In genomic region chr20:52082612-52083011, GRCh38 we compare ENCODE assay signal across 22 cellular contexts.
DNase-seq lines count a peak whose midpoint lies in the region; ATAC-seq and TF ChIP-seq lines count a peak whose summit lies in the region.
"Had no signal": no experiment of that assay in that cellular context is flagged by ENCODE, and none has a peak within 500 bp of the region (broad histone marks: within the 10 kb centered on the region; RNA-seq: fewer than 3 reads in every experiment).

No MANE protein-coding gene starts in this region.

- no peak overlapping the region for H3K4me2 ChIP-seq in GM23248 (ENCODE audit: unreplicated experiment)
- H3K4me2 ChIP-seq in mammary epithelial cell (ENCODE audit: insufficient read depth, low read depth, low read length), result no peak overlapping the region
- H3K4me2 ChIP-seq: KMS-11, SK-N-SH had no signal

- no peaks in the 10 kb centered on the region for H3K9me2 ChIP-seq in GM23248 (ENCODE audit: insufficient read depth)
- H3K9me2 ChIP-seq: SK-N-SH had no signal

- peak; percentile 21 for DNase-seq in A673 (ENCODE audit: low spot score)
- peak; percentile 20 for DNase-seq in GM23248
- peak; percentile 14 for DNase-seq in mammary epithelial cell
- peak; percentile 20 for DNase-seq in iris pigment epithelial cell (ENCODE audit: low read depth)
- DNase-seq in dermis blood vessel endothelial cell, result no peak
- no peak for DNase-seq in GM19238 (ENCODE audit: insufficient read length, low spot score)
- DNase-seq: AML-193, Calu3, DMS53, GOT3, MM.1S, NCI-H1092 treated with DMSO at 0.1 percent for 48 hours, NCI-H1694, NCI-H510A treated with DMSO at 0.1 percent for 48 hours, NCI-H82, SK-N-SH had no signal

- H3K9ac ChIP-seq in GM23248, result no peak overlapping the region
- H3K9ac ChIP-seq in mammary epithelial cell (ENCODE audit: insufficient read depth, low read length), result no peak overlapping the region
- H3K9ac ChIP-seq: KMS-11, SK-N-SH had no signal

- H3K4me1 ChIP-seq in A673 (ENCODE audit: insufficient read depth, low read length, poor library complexity, severe bottlenecking) (peaks cover 20% of the 10 kb centered on the region), GM23248 (ENCODE audit: insufficient read depth) (no peaks in the 10 kb centered on the region), mammary epithelial cell (ENCODE audit: insufficient read depth, low read length) (no peaks in the 10 kb centered on the region)

- H3K27me3 ChIP-seq in A673 (replicated peaks; ENCODE audit: insufficient read depth, low read depth, low read length, poor library complexity), result no peaks in the 10 kb centered on the region
- H3K27me3 ChIP-seq in GM23248 (replicated peaks; ENCODE audit: insufficient read depth), result no peaks in the 10 kb centered on the region
- no peaks in the 10 kb centered on the region for H3K27me3 ChIP-seq in mammary epithelial cell (ENCODE audit: insufficient read depth, low read length)

- dilution Hi-C loops in mammary epithelial cell (cut with HindIII; ENCODE audit: low sequenced_read_pairs), result no loop called here

- CTCF ChIA-PET in A673 (lab: Charles Lee) (interaction anchor here (0.5 to 1.3 kb wide), 4 partner anchors 282 to 697 kb away, joined by 3 to 5 read pairs (median 3); no protein-coding TSS in a partner anchor), mammary epithelial cell (lab: Charles Lee; ENCODE audit: low non-redundant PET) (interaction anchor here (0.6 kb wide), 1 partner anchor 697 kb away, joined by 4 read pairs; no protein-coding TSS in a partner anchor)

- TF ChIP-seq CTCF in A673 (conservative IDR thresholded peaks at IDR 0.05; ENCODE audit: low read depth, low read length) (no peak), mammary epithelial cell (conservative IDR thresholded peaks at IDR 0.05 in 1 of 2, IDR thresholded peaks at IDR 0.05 in 1 of 2; ENCODE audit: extremely low read depth in 1 of 2, insufficient read depth in 1 of 2, low read depth in 1 of 2, low read length in 2 of 2) (no peak)

- POLR2A ChIA-PET in A673 (lab: Charles Lee; ENCODE audit: low non-redundant PET), result no interaction called here

- H3K36me3 ChIP-seq in A673 (ENCODE audit: insufficient read depth, low read length, poor library complexity, severe bottlenecking) (peaks cover 26% of the 10 kb centered on the region), GM23248 (ENCODE audit: low read depth) (peaks cover 9% of the 10 kb centered on the region; the same call in 1 of the 2 replicates), mammary epithelial cell (ENCODE audit: insufficient read depth, low read length) (no peaks in the 10 kb centered on the region)

- in situ Hi-C loops in GM23248 (cut with MboI), result loop anchor here (10.0 to 25.0 kb wide), 4 partner anchors 308 to 1095 kb away; no protein-coding TSS in a partner anchor
- in situ Hi-C loops in mammary epithelial cell (cut with MboI; ENCODE audit: low sequenced_read_pairs in 2 of 2), result loop anchor here (5.0 to 25.0 kb wide), 4 partner anchors 448 to 720 kb away; no protein-coding TSS in a partner anchor

- H2AFZ ChIP-seq in GM23248, result no peak overlapping the region
- no peak overlapping the region for H2AFZ ChIP-seq in mammary epithelial cell (ENCODE audit: low read depth, low read length)

- no peak overlapping the region for H3K4me3 ChIP-seq in A673 (ENCODE audit: low read depth, low read length, poor library complexity, severe bottlenecking)
- no peak overlapping the region for H3K4me3 ChIP-seq in GM23248
- no peak overlapping the region for H3K4me3 ChIP-seq in mammary epithelial cell (replicated peaks in 1 of 3; ENCODE audit: insufficient read depth in 1 of 3, low read depth in 2 of 3, low read length in 3 of 3)

- ATAC-seq in HG03196 (IDR thresholded peaks at IDR 0.05; ENCODE audit: unreplicated experiment) (no peak), GM21576 (IDR thresholded peaks at IDR 0.05; ENCODE audit: unreplicated experiment) (no peak)
- ATAC-seq: HepG2, Panc1, Right ventricle myocardium inferior had no signal

- H3K27ac ChIP-seq in A673 (ENCODE audit: low read depth, low read length, poor library complexity, severe bottlenecking) (no peak overlapping the region), GM23248 (no peak overlapping the region), mammary epithelial cell (ENCODE audit: insufficient read depth, low read depth, low read length) (no peak overlapping the region)
- H3K27ac ChIP-seq: KMS-11 had no signal

- intact Hi-C loops in A673 (cut with micrococcal nuclease; ENCODE audit: unreplicated experiment), result loop anchor here (2.0 to 5.0 kb wide), 4 partner anchors 282 to 710 kb away; no protein-coding TSS in a partner anchor
- intact Hi-C loops in mammary epithelial cell (cut with micrococcal nuclease), result loop anchor here (1.0 to 5.0 kb wide), 7 partner anchors 115 to 1095 kb away; no protein-coding TSS in a partner anchor

- no peaks in the 10 kb centered on the region for H3F3A ChIP-seq in GM23248 (ENCODE audit: insufficient read depth)

- no TSS peak for BruUV-seq in A673 (replicated peaks; lab: Mats Ljungman, UMichigan)
- no TSS peak for BruUV-seq in mammary epithelial cell (replicated peaks; lab: Mats Ljungman, UMichigan)

- H4K20me1 ChIP-seq in GM23248 (ENCODE audit: insufficient read depth), result no peaks in the 10 kb centered on the region
- no peaks in the 10 kb centered on the region for H4K20me1 ChIP-seq in mammary epithelial cell (ENCODE audit: insufficient read depth, low read length)

- H3K9me3 ChIP-seq in A673 (ENCODE audit: low read depth, low read length, poor library complexity, severe bottlenecking) (peaks cover 11% of the 10 kb centered on the region), GM23248 (ENCODE audit: low read depth) (no peaks in the 10 kb centered on the region), mammary epithelial cell (replicated peaks; ENCODE audit: insufficient read depth, low read length) (peaks cover 7% of the 10 kb centered on the region)

- H3K79me2 ChIP-seq in GM23248 (ENCODE audit: insufficient read depth) (no peaks in the 10 kb centered on the region), mammary epithelial cell (ENCODE audit: insufficient read depth, low read length) (no peaks in the 10 kb centered on the region)

Comparison
In these comparisons a context has a peak if more than half of its experiments do, and no peak if none do; other contexts are left out.
1. DNase-seq: peak in A673 (single experiment), GM23248 (single experiment), mammary epithelial cell (single experiment) and iris pigment epithelial cell (single experiment); none in dermis blood vessel endothelial cell (single experiment) and GM19238 (single experiment).